Comparison of ENCODE assay signal across 8 cellular contexts in the genomic region with DNA sequence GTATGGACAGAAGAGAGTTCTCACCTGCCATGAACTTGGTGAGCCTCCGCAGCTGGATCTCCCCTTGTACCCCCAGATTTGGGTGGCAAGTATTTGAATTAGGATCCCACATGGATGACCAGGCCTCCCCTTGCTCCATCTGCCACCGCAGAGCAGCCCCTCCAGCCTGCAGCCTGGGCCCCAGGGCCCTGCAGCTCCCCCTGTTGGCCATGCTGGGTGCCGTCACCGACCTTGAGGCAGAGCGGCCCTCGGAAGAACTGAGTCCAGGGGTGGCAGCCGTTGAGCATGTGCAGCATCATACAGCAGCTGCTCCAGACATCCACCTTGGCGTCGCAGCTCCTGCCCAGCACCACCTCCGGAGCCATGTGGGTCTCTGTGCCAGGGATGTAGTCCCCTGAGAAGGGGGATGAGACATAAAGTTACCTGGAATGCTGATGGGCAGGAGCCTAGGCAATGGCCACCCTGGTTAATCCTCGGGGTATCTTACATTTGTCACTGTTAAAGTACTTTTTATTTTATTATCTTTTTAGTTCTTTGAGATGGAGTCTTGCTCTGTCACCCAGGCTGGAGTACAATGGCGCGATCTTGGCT. TPM values are rescaled to one million over a fixed set of nuclear protein-coding genes. Genes with fewer than 3 reads are reported as not detected.
A peak's percentile ranks its signal among the peaks of the same experiment; 100 is the strongest.
DNase-seq lines count a peak whose midpoint lies in the region; ATAC-seq and TF ChIP-seq lines count a peak whose summit lies in the region.

No MANE protein-coding gene starts in this region.

- H3K36me3 Mint-ChIP-seq in activated CD4-positive, alpha-beta memory T cell treated with anti-CD3 and anti-CD28 coated beads for 36 hours, result peaks cover 65% of the 10 kb centered on the region

- no peaks in the 10 kb centered on the region for H3K27me3 Mint-ChIP-seq in activated CD4-positive, alpha-beta memory T cell treated with anti-CD3 and anti-CD28 coated beads for 36 hours

- no peak overlapping the region for H3K27ac ChIP-seq in HEK293 (ENCODE audit: extremely low read depth, low read depth, low read length)

- in situ Hi-C loops in ACHN (cut with HindIII; ENCODE audit: low pct_ligation_motif_present, low pct_unique_long_range_greater_than_20kb, low sequenced_read_pairs), result no loop called here

- no peaks in the 10 kb centered on the region for H3K4me1 ChIP-seq in HEK293 (ENCODE audit: control insufficient read depth, insufficient read depth, low read length)

- peak overlapping the region; percentile 8 for H3K27ac Mint-ChIP-seq in activated CD4-positive, alpha-beta memory T cell treated with anti-CD3 and anti-CD28 coated beads for 36 hours

- H3K4me3 ChIP-seq in HEK293 (ENCODE audit: low read depth, low read length) (no peak overlapping the region), epithelial cell of proximal tubule (ENCODE audit: low read depth, low read length) (no peak overlapping the region)

- peaks cover 16% of the 10 kb centered on the region for H3K4me1 Mint-ChIP-seq in activated CD4-positive, alpha-beta memory T cell treated with anti-CD3 and anti-CD28 coated beads for 36 hours (ENCODE audit: low read depth)

- H3K36me3 ChIP-seq in HEK293 (ENCODE audit: control insufficient read depth in 2 of 2, insufficient read depth in 1 of 2, low read length in 2 of 2), result peaks cover 25 to 74% of the 10 kb centered on the region in 2 experiments; a peak in 2 of 3 replicates

- no peak overlapping the region for H3K4me3 Mint-ChIP-seq in activated CD4-positive, alpha-beta memory T cell treated with anti-CD3 and anti-CD28 coated beads for 36 hours

- TF ChIP-seq CTCF in HEK293 (tag by site-specific recombination; IDR thresholded peaks at IDR 0.05) (peak; percentile 62), epithelial cell of proximal tubule (conservative IDR thresholded peaks at IDR 0.05; ENCODE audit: low read depth, low read length) (peak; percentile 70)

- no peaks in the 10 kb centered on the region for H3K9me3 Mint-ChIP-seq in activated CD4-positive, alpha-beta memory T cell treated with anti-CD3 and anti-CD28 coated beads for 36 hours

- DNase-seq in ACHN (peak; percentile 38), epithelial cell of proximal tubule (ENCODE audit: low read depth) (no peak), hepatic stellate cell (ENCODE audit: low spot score) (no peak)
- DNase-seq in activated CD4-positive, alpha-beta memory T cell treated with anti-CD3 and anti-CD28 coated beads for 36 hours, result peak; percentile 64
- DNase-seq in stimulated activated CD4-positive, alpha-beta T cell treated with anti-CD3 and anti-CD28 coated beads, Interleukin-2, amount 100 ng/mL, for 24 hours, result peak; percentile 67 to 70

- POLR2A ChIA-PET in HEK293 (lab: Yijun Ruan, JAX), result interaction anchor here (0.6 to 1.0 kb wide), 3 partner anchors 10 to 103 kb away, joined by 5 to 8 read pairs (median 5); no protein-coding TSS in a partner anchor
- POLR2A ChIA-PET in activated CD4-positive, alpha-beta memory T cell treated with anti-CD3 and anti-CD28 coated beads for 36 hours (lab: Charles Lee), result interaction anchor here (0.6 kb wide), 1 partner anchor 12 kb away, joined by 3 read pairs; no protein-coding TSS in a partner anchor

- intact Hi-C loops in activated CD4-positive, alpha-beta memory T cell treated with anti-CD3 and anti-CD28 coated beads for 36 hours (cut with micrococcal nuclease), result loop anchor here (2.0 kb wide), 1 partner anchor 52 kb away; no protein-coding TSS in a partner anchor

- no peaks in the 10 kb centered on the region for H3K9me3 ChIP-seq in HEK293 (ENCODE audit: control insufficient read depth, insufficient read depth, low read depth, low read length)

- CTCF ChIA-PET in HEK293 (lab: Yijun Ruan, JAX), result interaction anchor here (0.6 to 12.0 kb wide), 20 partner anchors 12 to 391 kb away, joined by 3 to 357 read pairs (median 4); partner anchors contain the start of gene HEXIM1
- CTCF ChIA-PET in activated CD4-positive, alpha-beta memory T cell treated with anti-CD3 and anti-CD28 coated beads for 36 hours (lab: Charles Lee), result interaction anchor here (1.0 to 4.8 kb wide), 11 partner anchors 12 to 114 kb away, joined by 3 to 49 read pairs (median 4); partner anchors contain the start of gene MAP3K14

- ATAC-seq in GM21515 (IDR thresholded peaks at IDR 0.05; ENCODE audit: unreplicated experiment) (no peak), HG03039 (IDR thresholded peaks at IDR 0.05; ENCODE audit: unreplicated experiment) (no peak)

TF ChIP-seq in HEK293, 187 proteins besides CTCF, POLR2A, EP300 and RAD21:
- TF ChIP-seq ZNF701 (tag by site-specific recombination; IDR thresholded peaks at IDR 0.05) (no peak), ZNF654 (tag by site-specific recombination; IDR thresholded peaks at IDR 0.05; ENCODE audit: low read depth) (peak; percentile 21)

RNA-seq across cellular contexts. Expression of gene SPATA32, which starts 9.0 kb away (rescaled TPM):
- total RNA-seq in activated CD4-positive, alpha-beta memory T cell treated with anti-CD3 and anti-CD28 coated beads for 36 hours, result under 1 TPM in 1 of 2 experiments, not detected in 1; 0.12 TPM
- not detected in 2 replicates for total RNA-seq in epithelial cell of proximal tubule

RNA-seq across cellular contexts. Expression of gene MAP3K14, which starts 45.9 kb away (rescaled TPM):
- total RNA-seq in activated CD4-positive, alpha-beta memory T cell treated with anti-CD3 and anti-CD28 coated beads for 36 hours, result 10 to 100 TPM; 62.9 to 65.0 TPM
- total RNA-seq in epithelial cell of proximal tubule, result 6.6 and 9.5 TPM in 2 replicates

RNA-seq across cellular contexts. Expression of gene FMNL1, which starts 49.2 kb away (rescaled TPM):
- 100 to 1,000 TPM; 314 to 331 TPM for total RNA-seq in activated CD4-positive, alpha-beta memory T cell treated with anti-CD3 and anti-CD28 coated beads for 36 hours
- total RNA-seq in epithelial cell of proximal tubule, result 5.1 and 5.7 TPM in 2 replicates

Comparison
In these comparisons a context has a peak if more than half of its experiments do, and no peak if none do; other contexts are left out.
1. DNase-seq: peak in ACHN (single experiment), activated CD4-positive, alpha-beta memory T cell treated with anti-CD3 and anti-CD28 coated beads for 36 hours (single experiment) and stimulated activated CD4-positive, alpha-beta T cell treated with anti-CD3 and anti-CD28 coated beads, Interleukin-2, amount 100 ng/mL, for 24 hours (2 of 2); none in epithelial cell of proximal tubule (single experiment) and hepatic stellate cell (single experiment).
2. RNA of gene FMNL1, which starts 49.2 kb away (total RNA-seq): 314 to 331 TPM in activated CD4-positive, alpha-beta memory T cell treated with anti-CD3 and anti-CD28 coated beads for 36 hours; 5.1 to 5.7 TPM in epithelial cell of proximal tubule; every median in the first group is over 10 times any median in the second.